ENCODE assay signal across 8 cellular contexts in the genomic region with DNA sequence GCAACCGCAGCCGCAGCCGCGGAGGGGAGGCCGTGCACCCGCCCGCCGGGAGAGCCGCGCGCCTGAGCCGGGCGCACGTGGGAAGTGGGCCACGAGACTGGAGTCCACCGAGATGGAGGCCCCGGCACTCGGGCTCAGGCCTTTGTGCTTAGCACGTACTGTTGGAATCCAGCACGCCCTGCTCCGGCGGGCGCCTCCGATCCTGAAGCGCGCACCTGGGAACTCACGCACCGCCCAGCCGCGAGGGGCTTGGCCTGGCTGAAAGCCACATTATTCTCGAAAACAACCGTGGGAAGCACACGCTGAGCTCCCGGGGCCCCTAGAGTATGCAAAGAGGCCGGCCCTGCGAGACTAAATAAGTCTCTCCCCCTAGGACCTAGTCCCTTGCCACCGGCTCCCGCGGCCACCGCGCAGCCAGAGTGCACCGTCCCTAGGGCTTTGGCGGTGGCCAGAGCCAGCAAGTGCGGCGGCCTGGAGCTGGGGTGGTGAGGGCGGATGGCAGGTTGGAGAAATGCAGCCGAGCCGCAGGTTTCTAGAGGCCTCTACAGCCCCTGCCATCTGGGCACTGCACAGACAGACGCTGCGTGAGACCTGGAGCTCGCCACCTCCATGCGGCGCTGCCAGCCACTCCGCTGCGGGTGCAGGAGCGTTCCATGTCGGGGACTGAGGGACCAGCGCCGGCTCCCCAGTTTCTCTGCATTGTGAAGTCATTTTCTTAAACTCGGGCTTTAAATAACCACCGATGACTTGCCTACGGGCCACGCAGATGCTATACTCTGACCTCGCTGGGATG. TPM values are rescaled to one million over a fixed set of nuclear protein-coding genes. Genes with fewer than 3 reads are reported as not detected.
DNase-seq lines count a peak whose midpoint lies in the region; ATAC-seq and TF ChIP-seq lines count a peak whose summit lies in the region.

No MANE protein-coding gene starts in this region.

- no peak overlapping the region for H4K91ac ChIP-seq in mesenchymal stem cell (ENCODE audit: low read length)

- peak overlapping the region; percentile 87 for H3K4me2 ChIP-seq in mesenchymal stem cell (ENCODE audit: low read length, poor library complexity, severe bottlenecking)

- peak overlapping the region in 1 of 2 experiments; percentile 21 for H3K14ac ChIP-seq in mesenchymal stem cell (ENCODE audit: low read length in 2 of 2)

- no peak overlapping the region for H2AK5ac ChIP-seq in mesenchymal stem cell (ENCODE audit: low read length, severe bottlenecking)

- DNase-seq in DMS 273 treated with DMSO at 0.1 percent for 48 hours (lab: John Stamatoyannopoulos, UW) (peak; percentile 74), HK-2 (ENCODE audit: unreplicated experiment) (peak; percentile 42), mesenchymal stem cell (peak; percentile 21), testis (peak; percentile 55), NCI-H1436 (lab: John Stamatoyannopoulos, UW) (no peak)
- DNase-seq in activated CD4-positive, CD25-positive, alpha-beta regulatory T cell treated with anti-CD3 and anti-CD28 coated beads, Interleukin-2, amount 50 U/mL, for 72 hours = peak; percentile 49
- no peak for DNase-seq in effector memory CD4-positive, alpha-beta T cell

- no peak for TF ChIP-seq POLR2A in testis (IDR thresholded peaks at IDR 0.05)

- H3K4me3 ChIP-seq in effector memory CD4-positive, alpha-beta T cell (ENCODE audit: insufficient read depth, low read depth, low read length, poor library complexity, severe bottlenecking) = peak overlapping the region; percentile 33
- peak overlapping the region; percentile 49 to 68 for H3K4me3 ChIP-seq in mesenchymal stem cell (ENCODE audit: insufficient read depth in 1 of 2, low read depth in 1 of 2, low read length in 2 of 2)
- H3K4me3 ChIP-seq in testis = peak overlapping the region; percentile 43 to 65

- no peak overlapping the region for H2BK15ac ChIP-seq in mesenchymal stem cell (ENCODE audit: low read depth, poor library complexity, severe bottlenecking)

- no peak overlapping the region for H2BK12ac ChIP-seq in mesenchymal stem cell (ENCODE audit: low read length in 2 of 2)

- no peak overlapping the region for H4K8ac ChIP-seq in mesenchymal stem cell (ENCODE audit: low read length)

- peak overlapping the region in 1 of 2 experiments; percentile 5 for H3K18ac ChIP-seq in mesenchymal stem cell (ENCODE audit: low read depth in 1 of 2, low read length in 2 of 2)

- no peaks in the 10 kb centered on the region for H3K36me3 ChIP-seq in effector memory CD4-positive, alpha-beta T cell (ENCODE audit: control insufficient read depth, insufficient read depth, low read length)
- H3K36me3 ChIP-seq in mesenchymal stem cell (ENCODE audit: control insufficient read depth in 1 of 2, insufficient read depth in 2 of 2, low read depth in 1 of 2, low read length in 2 of 2) (no peaks in the 10 kb centered on the region), testis (ENCODE audit: low read depth, missing control alignments) (no peaks in the 10 kb centered on the region)

- under 1% methylated on average over 64 of the region's 64 CpGs for WGBS in mesenchymal stem cell
- 0 to 1% methylated on average over 9 to 64 of the region's 64 CpGs for WGBS in testis, 2 donors

- no peaks in the 10 kb centered on the region for H3K9me3 ChIP-seq in effector memory CD4-positive, alpha-beta T cell (ENCODE audit: control insufficient read depth, low read length)
- H3K9me3 ChIP-seq in mesenchymal stem cell (ENCODE audit: control insufficient read depth, low read length) = no peaks in the 10 kb centered on the region
- H3K9me3 ChIP-seq in testis = no peaks in the 10 kb centered on the region

- intact Hi-C loops in testis (cut with DNase I; ENCODE audit: low total_unique reads) = no loop called here

- no peak overlapping the region for H3K27ac ChIP-seq in effector memory CD4-positive, alpha-beta T cell (ENCODE audit: insufficient read depth, low read length, poor library complexity, severe bottlenecking)
- no peak overlapping the region for H3K27ac ChIP-seq in mesenchymal stem cell (ENCODE audit: low read length, poor library complexity, severe bottlenecking)
- H3K27ac ChIP-seq in testis = no peak overlapping the region

- no peak overlapping the region for H3K4ac ChIP-seq in mesenchymal stem cell (ENCODE audit: low read depth in 1 of 2, low read length in 2 of 2)

- peak overlapping the region in 1 of 2 experiments; percentile 70 for H3K23ac ChIP-seq in mesenchymal stem cell (ENCODE audit: low read length in 2 of 2)

- no peak overlapping the region for H2BK120ac ChIP-seq in mesenchymal stem cell (ENCODE audit: low read depth, low read length)

- H2BK5ac ChIP-seq in mesenchymal stem cell (ENCODE audit: low read depth, low read length, poor library complexity, severe bottlenecking) = no peak overlapping the region

- H3K4me1 ChIP-seq in effector memory CD4-positive, alpha-beta T cell (ENCODE audit: control insufficient read depth, insufficient read depth, low read length, poor library complexity, severe bottlenecking) = peaks cover 9% of the 10 kb centered on the region
- H3K4me1 ChIP-seq in mesenchymal stem cell (ENCODE audit: control insufficient read depth, insufficient read depth, low read depth, low read length) = peaks cover 9% of the 10 kb centered on the region
- H3K4me1 ChIP-seq in testis = peaks cover 10% of the 10 kb centered on the region

- peak overlapping the region; percentile 64 for H2AFZ ChIP-seq in mesenchymal stem cell (ENCODE audit: low read depth, low read length)

- peaks cover 17% of the 10 kb centered on the region for H3K27me3 ChIP-seq in effector memory CD4-positive, alpha-beta T cell (replicated peaks; ENCODE audit: control insufficient read depth, insufficient read depth, low read length, poor library complexity, severe bottlenecking)
- H3K27me3 ChIP-seq in mesenchymal stem cell (ENCODE audit: control insufficient read depth in 1 of 2, insufficient read depth in 1 of 2, low read length in 2 of 2) (peaks cover 23 to 48% of the 10 kb centered on the region in 2 experiments), testis (no peaks in the 10 kb centered on the region)

- ATAC-seq in GM21360 (IDR thresholded peaks at IDR 0.05; ENCODE audit: unreplicated experiment) = peak; percentile 31

- H3K79me1 ChIP-seq in mesenchymal stem cell (replicated peaks; ENCODE audit: low read length, poor library complexity, severe bottlenecking) = no peaks in the 10 kb centered on the region

- no peak for TF ChIP-seq CTCF in testis (IDR thresholded peaks at IDR 0.05)

- H3K9ac ChIP-seq in mesenchymal stem cell (ENCODE audit: low read length) = peak overlapping the region; percentile 61

RNA-seq across cellular contexts. Expression of a gene that starts 42.0 kb away (rescaled TPM):
- not detected for polyA plus RNA-seq in mesenchymal stem cell (2013, experiment 1 of 2)
- not detected for polyA plus RNA-seq in mesenchymal stem cell (2013, experiment 2 of 2)
- 1 to 10 TPM in 1 of 2 donors, under 1 TPM in 1; 0.87 to 1.6 TPM for total RNA-seq in testis
- 3.5 TPM for polyA plus RNA-seq in testis (ENCODE audit: insufficient read depth, low read depth, low replicate concordance)

Comparison
In these comparisons a context has a peak if more than half of its experiments do, and no peak if none do; other contexts are left out.
1. DNase-seq: peak in DMS 273 treated with DMSO at 0.1 percent for 48 hours (single experiment), HK-2 (single experiment), activated CD4-positive, CD25-positive, alpha-beta regulatory T cell treated with anti-CD3 and anti-CD28 coated beads, Interleukin-2, amount 50 U/mL, for 72 hours (single experiment), mesenchymal stem cell (single experiment) and testis (single experiment); none in effector memory CD4-positive, alpha-beta T cell (0 of 3) and NCI-H1436 (single experiment).
2. Peak in every context shown above with its lines, with median percentiles within 50 percentile points of each other: H3K4me3 ChIP-seq.